ENCODE assay signal across 8 cellular contexts in genomic region chr17:28916302-28916934, GRCh38. TPM values are rescaled to one million over a fixed set of nuclear protein-coding genes. Genes with fewer than 3 reads are reported as not detected.
DNase-seq lines count a peak whose midpoint lies in the region; ATAC-seq and TF ChIP-seq lines count a peak whose summit lies in the region.

No MANE protein-coding gene starts in this region.

- peaks cover 100% of the 10 kb centered on the region for H3K36me3 ChIP-seq in left ventricle myocardium inferior
- H3K36me3 ChIP-seq in spleen = peaks cover 0 to 100% (median 100%) of the 10 kb centered on the region in 6 donors

- no peak for TF ChIP-seq POLR2A in spleen (IDR thresholded peaks at IDR 0.05)

- H3K27me3 ChIP-seq in left ventricle myocardium inferior (ENCODE audit: low read depth) = no peaks in the 10 kb centered on the region
- no peaks in the 10 kb centered on the region for H3K27me3 ChIP-seq in spleen (replicated peaks in 1 of 7)

- no peak overlapping the region for H3K4me3 Mint-ChIP-seq in activated naive CD8-positive, alpha-beta T cell treated with anti-CD3 and anti-CD28 coated beads for 36 hours

- H3K27ac ChIP-seq in left ventricle myocardium inferior (replicated peaks) = no peak overlapping the region
- H3K27ac ChIP-seq in spleen = peak overlapping the region in 2 of 8 donors; percentile 44 to 56

- H3K4me1 Mint-ChIP-seq in activated naive CD8-positive, alpha-beta T cell treated with anti-CD3 and anti-CD28 coated beads for 36 hours = peaks cover 3% of the 10 kb centered on the region

- ATAC-seq in HG03442 (IDR thresholded peaks at IDR 0.05; ENCODE audit: unreplicated experiment) = no peak
- ATAC-seq in HG02981 (IDR thresholded peaks at IDR 0.05; ENCODE audit: unreplicated experiment) = no peak

- no peaks in the 10 kb centered on the region for H3K9me3 Mint-ChIP-seq in activated naive CD8-positive, alpha-beta T cell treated with anti-CD3 and anti-CD28 coated beads for 36 hours

- H3K4me3 ChIP-seq in left ventricle myocardium inferior (no peak overlapping the region), spleen (no peak overlapping the region)

- peak; percentile 32 to 39 for DNase-seq in SHP77 (lab: John Stamatoyannopoulos, UW)
- DNase-seq in SHP77 treated with DMSO at 0.1 percent for 48 hours (lab: John Stamatoyannopoulos, UW) = no peak
- DNase-seq in NCI-H524 treated with DMSO at 0.1 percent for 48 hours (lab: John Stamatoyannopoulos, UW) = peak; percentile 28
- no peak for DNase-seq in activated naive CD8-positive, alpha-beta T cell treated with anti-CD3 and anti-CD28 coated beads for 36 hours
- DNase-seq in left ventricle myocardium inferior = no peak
- no peak for DNase-seq in spleen

- H3K27ac Mint-ChIP-seq in activated naive CD8-positive, alpha-beta T cell treated with anti-CD3 and anti-CD28 coated beads for 36 hours = peak overlapping the region; percentile 66

- H3K9me3 ChIP-seq in left ventricle myocardium inferior (replicated peaks) (no peaks in the 10 kb centered on the region), spleen (no peaks in the 10 kb centered on the region)

- peak; percentile 77 for TF ChIP-seq CTCF in left ventricle myocardium inferior (IDR thresholded peaks at IDR 0.05; ENCODE audit: borderline replicate concordance)
- peak; percentile 40 to 83 (median 72) for TF ChIP-seq CTCF in spleen (IDR thresholded peaks at IDR 0.05 in 8 of 11, conservative IDR thresholded peaks at IDR 0.05 in 3 of 11)

- H3K4me1 ChIP-seq in left ventricle myocardium inferior (peaks cover 20% of the 10 kb centered on the region), spleen (peaks cover 0 to 18% (median 3%) of the 10 kb centered on the region in 6 donors)

- intact Hi-C loops in left ventricle myocardium inferior (cut with micrococcal nuclease) = loop anchor here (10.0 kb wide), 1 partner anchor 152 kb away; no protein-coding TSS in a partner anchor
- intact Hi-C loops in spleen (cut with DNase I; ENCODE audit: low total_unique reads) = loop anchor here (10.0 kb wide), 1 partner anchor 152 kb away; no protein-coding TSS in a partner anchor

- H3K36me3 Mint-ChIP-seq in activated naive CD8-positive, alpha-beta T cell treated with anti-CD3 and anti-CD28 coated beads for 36 hours = peaks cover 32% of the 10 kb centered on the region

- 46 to 63% (median 49%) methylated on average over 6 of the region's 6 CpGs for WGBS in spleen, 5 donors

- H3K27me3 Mint-ChIP-seq in activated naive CD8-positive, alpha-beta T cell treated with anti-CD3 and anti-CD28 coated beads for 36 hours = no peaks in the 10 kb centered on the region

RNA-seq across cellular contexts. Expression of gene DHRS13, which starts 13.5 kb away (rescaled TPM):
- total RNA-seq in activated naive CD8-positive, alpha-beta T cell treated with anti-CD3 and anti-CD28 coated beads for 36 hours = 10 to 100 TPM; 31.8 to 34.1 TPM
- total RNA-seq in left ventricle myocardium inferior (3.1 TPM), spleen (10 to 100 TPM; 14.7 to 51.2 (median 21.2) TPM)
- polyA plus RNA-seq in spleen = 10 to 100 TPM; 12.2 to 12.6 (median 12.6) TPM

RNA-seq across cellular contexts. Expression of gene FLOT2, which starts 18.9 kb away (rescaled TPM):
- 10 to 100 TPM; 56.2 to 65.2 TPM for total RNA-seq in activated naive CD8-positive, alpha-beta T cell treated with anti-CD3 and anti-CD28 coated beads for 36 hours
- 84.2 TPM for total RNA-seq in left ventricle myocardium inferior
- total RNA-seq in spleen = 100 to 1,000 TPM; 133 to 259 (median 202) TPM
- 100 to 1,000 TPM in 1 of 3 donors, 10 to 100 TPM in 2; 80.8 to 119 (median 92.8) TPM for polyA plus RNA-seq in spleen

RNA-seq across cellular contexts. Expression of gene PHF12, which starts 34.9 kb away (rescaled TPM):
- total RNA-seq in activated naive CD8-positive, alpha-beta T cell treated with anti-CD3 and anti-CD28 coated beads for 36 hours = 10 to 100 TPM; 41.4 to 45.7 TPM
- total RNA-seq in left ventricle myocardium inferior = 17.2 TPM
- total RNA-seq in spleen = 100 to 1,000 TPM in 2 of 7 donors, 10 to 100 TPM in 5; 65.9 to 118 (median 84.9) TPM
- 10 to 100 TPM; 16.2 to 22.0 (median 20.0) TPM for polyA plus RNA-seq in spleen

Comparison
In these comparisons a context has a peak if more than half of its experiments do, and no peak if none do; other contexts are left out.
1. DNase-seq: peak in SHP77 (2 of 2) and NCI-H524 treated with DMSO at 0.1 percent for 48 hours (single experiment); none in SHP77 treated with DMSO at 0.1 percent for 48 hours (single experiment), activated naive CD8-positive, alpha-beta T cell treated with anti-CD3 and anti-CD28 coated beads for 36 hours (single experiment), left ventricle myocardium inferior (single experiment) and spleen (single experiment).